27 cellular contexts compared by ENCODE assay signal in genomic region chr2:123518387-123518786, GRCh38.
DNase-seq lines count a peak whose midpoint lies in the region; ATAC-seq and TF ChIP-seq lines count a peak whose summit lies in the region.
"Had no signal": no experiment of that assay in that cellular context is flagged by ENCODE, and none has a peak within 500 bp of the region (broad histone marks: within the 10 kb centered on the region; RNA-seq: fewer than 3 reads in every experiment).

No MANE protein-coding gene starts in this region.

- H3K4me1 ChIP-seq in heart right ventricle: peaks cover 0 to 10% (median 0%) of the 10 kb centered on the region in 9 donors
- H3K4me1 ChIP-seq in adipocyte (ENCODE audit: control insufficient read depth, insufficient read depth, low read length): peaks cover 17% of the 10 kb centered on the region
- H3K4me1 ChIP-seq in psoas muscle: no peaks in the 10 kb centered on the region
- H3K4me1 ChIP-seq: sigmoid colon, transverse colon had no signal

- no peak overlapping the region for H3K9ac ChIP-seq in adipocyte (ENCODE audit: low read length)

- no peak overlapping the region for H3K4me3 ChIP-seq in heart right ventricle
- H3K4me3 ChIP-seq in adipocyte (ENCODE audit: low read length): peak overlapping the region; percentile 11
- no peak overlapping the region for H3K4me3 ChIP-seq in fibroblast of the aortic adventitia (ENCODE audit: low read depth, low read length)
- no peak overlapping the region for H3K4me3 ChIP-seq in psoas muscle
- H3K4me3 ChIP-seq: GM12878, sigmoid colon, transverse colon had no signal

- no peak overlapping the region for H3K4me3 Mint-ChIP-seq in T-helper 17 cell
- H3K4me3 Mint-ChIP-seq: activated CD4-positive, alpha-beta T cell treated with anti-CD3 and anti-CD28 coated beads for 36 hours; activated naive CD4-positive, alpha-beta T cell treated with anti-CD3 and anti-CD28 coated beads, Interleukin-2, amount 10 ng/mL, durations not matched to agents 7 days and 5 days; activated T-helper 17 cell treated with anti-CD3 and anti-CD28 coated beads, Interleukin-2, amount 50 U/mL, for 72 hours; brain; naive B cell had no signal

- H3K4me1 Mint-ChIP-seq in T-helper 17 cell: no peaks in the 10 kb centered on the region
- H3K4me1 Mint-ChIP-seq: activated CD4-positive, alpha-beta T cell treated with anti-CD3 and anti-CD28 coated beads for 36 hours; activated naive CD4-positive, alpha-beta T cell treated with anti-CD3 and anti-CD28 coated beads, Interleukin-2, amount 10 ng/mL, durations not matched to agents 7 days and 5 days; activated T-helper 17 cell treated with anti-CD3 and anti-CD28 coated beads, Interleukin-2, amount 50 U/mL, for 72 hours; naive B cell had no signal

- H3K36me3 ChIP-seq in heart right ventricle (no peaks in the 10 kb centered on the region), adipocyte (ENCODE audit: control insufficient read depth, insufficient read depth, low read length, severe bottlenecking) (no peaks in the 10 kb centered on the region), psoas muscle (ENCODE audit: insufficient read depth in 1 of 2, low read depth in 1 of 2) (no peaks in the 10 kb centered on the region)
- H3K36me3 ChIP-seq: neutrophil, sigmoid colon, transverse colon had no signal

- TF ChIP-seq CTCF in heart right ventricle (IDR thresholded peaks at IDR 0.05) (no peak), fibroblast of the aortic adventitia (IDR thresholded peaks at IDR 0.05; ENCODE audit: insufficient read depth, low read length) (no peak), psoas muscle (IDR thresholded peaks at IDR 0.05) (no peak)

- no peaks in the 10 kb centered on the region for H3K36me3 Mint-ChIP-seq in T-helper 17 cell (ENCODE audit: low read depth)
- H3K36me3 Mint-ChIP-seq: activated naive CD4-positive, alpha-beta T cell treated with anti-CD3 and anti-CD28 coated beads, Interleukin-2, amount 10 ng/mL, durations not matched to agents 7 days and 5 days; brain; naive B cell had no signal

- no peak for DNase-seq in Right ventricle myocardium inferior (ENCODE audit: missing footprints)
- no peak for DNase-seq in heart right ventricle
- no peak for DNase-seq in adipocyte (ENCODE audit: low read depth)
- DNase-seq in fibroblast of the aortic adventitia (ENCODE audit: low read depth): peak; percentile 23
- no peak for DNase-seq in DMS153 (lab: John Stamatoyannopoulos, UW)
- DNase-seq in T-helper 17 cell: no peak
- DNase-seq in psoas muscle: no peak
- DNase-seq in cerebellar cortex (ENCODE audit: low spot score): no peak
- DNase-seq: 8988T; activated CD4-positive, alpha-beta T cell treated with anti-CD3 and anti-CD28 coated beads for 36 hours; activated naive CD4-positive, alpha-beta T cell treated with anti-CD3 and anti-CD28 coated beads, Interleukin-2, amount 10 ng/mL, durations not matched to agents 7 days and 5 days; H7; head of caudate nucleus; islet precursor cell; midbrain; naive B cell; NCI-H1417 treated with DMSO at 0.1 percent for 48 hours; NCI-H345; sigmoid colon; stimulated activated CD4-positive, alpha-beta T cell treated with anti-CD3 and anti-CD28 coated beads, Interleukin-4, amount 100 ng/mL, for 4 hours; transverse colon had no signal

- H3K27ac Mint-ChIP-seq in T-helper 17 cell: no peak overlapping the region
- H3K27ac Mint-ChIP-seq: activated CD4-positive, alpha-beta T cell treated with anti-CD3 and anti-CD28 coated beads for 36 hours; activated naive CD4-positive, alpha-beta T cell treated with anti-CD3 and anti-CD28 coated beads, Interleukin-2, amount 10 ng/mL, durations not matched to agents 7 days and 5 days; activated T-helper 17 cell treated with anti-CD3 and anti-CD28 coated beads, Interleukin-2, amount 50 U/mL, for 72 hours; brain; progenitor cell of endocrine pancreas had no signal

- peak; percentile 26 for ATAC-seq in Right ventricle myocardium inferior
- ATAC-seq in heart right ventricle: no peak
- no peak for ATAC-seq in T-helper 17 cell
- ATAC-seq in psoas muscle: no peak
- ATAC-seq: activated CD4-positive, alpha-beta T cell treated with anti-CD3 and anti-CD28 coated beads for 36 hours; activated T-helper 17 cell treated with anti-CD3 and anti-CD28 coated beads, Interleukin-2, amount 50 U/mL, for 72 hours; HepG2 had no signal

- H3K9me3 ChIP-seq in heart right ventricle (peaks cover 0 to 16% (median 0%) of the 10 kb centered on the region in 11 donors), adipocyte (ENCODE audit: control insufficient read depth, low read length) (no peaks in the 10 kb centered on the region), T-helper 17 cell (ENCODE audit: control insufficient read depth, low read length, poor library complexity, severe bottlenecking) (no peaks in the 10 kb centered on the region), psoas muscle (no peaks in the 10 kb centered on the region)
- H3K9me3 ChIP-seq: neutrophil, sigmoid colon, transverse colon had no signal

- intact Hi-C loops in Right ventricle myocardium inferior (cut with DNase I) (no loop called here), heart right ventricle (cut with DNase I) (no loop called here), psoas muscle (cut with DNase I) (no loop called here)

- no peaks in the 10 kb centered on the region for H3K27me3 Mint-ChIP-seq in T-helper 17 cell
- H3K27me3 Mint-ChIP-seq: activated CD4-positive, alpha-beta T cell treated with anti-CD3 and anti-CD28 coated beads for 36 hours; activated naive CD4-positive, alpha-beta T cell treated with anti-CD3 and anti-CD28 coated beads, Interleukin-2, amount 10 ng/mL, durations not matched to agents 7 days and 5 days; activated T-helper 17 cell treated with anti-CD3 and anti-CD28 coated beads, Interleukin-2, amount 50 U/mL, for 72 hours; brain; naive B cell; progenitor cell of endocrine pancreas had no signal

- no peaks in the 10 kb centered on the region for H3K27me3 ChIP-seq in heart right ventricle
- H3K27me3 ChIP-seq in adipocyte (replicated peaks; ENCODE audit: control insufficient read depth, insufficient read depth, low read length): no peaks in the 10 kb centered on the region
- no peaks in the 10 kb centered on the region for H3K27me3 ChIP-seq in psoas muscle (ENCODE audit: insufficient read depth in 3 of 3, low read length in 2 of 3)
- H3K27me3 ChIP-seq: neutrophil, sigmoid colon, transverse colon had no signal

- 58 to 62% methylated on average over 3 of the region's 3 CpGs for WGBS in heart right ventricle, 2 donors
- WGBS in psoas muscle, 3 donors: 62 to 75% (median 74%) methylated on average over 3 of the region's 3 CpGs

- H3K27ac ChIP-seq in heart right ventricle (no peak overlapping the region), psoas muscle (no peak overlapping the region)
- H3K27ac ChIP-seq: neutrophil, sigmoid colon, transverse colon had no signal
